ENCODE assay signal across 18 cellular contexts in genomic region chr5:68444048-68444447, GRCh38.
DNase-seq lines count a peak whose midpoint lies in the region; ATAC-seq and TF ChIP-seq lines count a peak whose summit lies in the region.
"Had no signal": no experiment of that assay in that cellular context is flagged by ENCODE, and none has a peak within 500 bp of the region (broad histone marks: within the 10 kb centered on the region; RNA-seq: fewer than 3 reads in every experiment).

No MANE protein-coding gene starts in this region.

- no peaks in the 10 kb centered on the region for H3K9me3 ChIP-seq in adipocyte (ENCODE audit: control insufficient read depth, low read length)
- no peaks in the 10 kb centered on the region for H3K9me3 ChIP-seq in mucosa of stomach (ENCODE audit: control insufficient read depth, low read length)
- H3K9me3 ChIP-seq: BE2C, HAP-1, SJCRH30 had no signal

- no peak for DNase-seq in adipocyte (ENCODE audit: low read depth)
- DNase-seq in epithelial cell of esophagus (ENCODE audit: low read depth): peak; percentile 56
- no peak for DNase-seq in NCI-H446 treated with DMSO at 0.1 percent for 48 hours (lab: John Stamatoyannopoulos, UW)
- DNase-seq in NCI-H226: no peak
- DNase-seq in LoVo (ENCODE audit: low spot score): no peak
- DNase-seq: BE2C; CD4-positive, alpha-beta memory T cell; DMS79; IMR-90; Kasumi-1; NCI-H1417; NCI-H1930; NCI-H446; OCI-M1; SJCRH30 had no signal

- no peak for ATAC-seq in GM21447 (IDR thresholded peaks at IDR 0.05; ENCODE audit: unreplicated experiment)

- no peak for TF ChIP-seq CTCF in epithelial cell of esophagus (IDR thresholded peaks at IDR 0.05; ENCODE audit: insufficient read depth, low read depth, low read length, missing control alignments)

- H3K4me1 ChIP-seq in adipocyte (ENCODE audit: control insufficient read depth, insufficient read depth, low read length) (peaks cover 58% of the 10 kb centered on the region), mucosa of stomach (ENCODE audit: control insufficient read depth, insufficient read depth, low read length) (peaks cover 12% of the 10 kb centered on the region)
- H3K4me1 ChIP-seq: HAP-1 had no signal

- H3K4me3 ChIP-seq in adipocyte (ENCODE audit: low read length): peak overlapping the region; percentile 66
- no peak overlapping the region for H3K4me3 ChIP-seq in epithelial cell of esophagus (ENCODE audit: low read length)
- peak overlapping the region; percentile 5 for H3K4me3 ChIP-seq in mucosa of stomach (ENCODE audit: low read length)
- H3K4me3 ChIP-seq: HAP-1, SJCRH30 had no signal

- H3K27me3 ChIP-seq in adipocyte (replicated peaks; ENCODE audit: control insufficient read depth, insufficient read depth, low read length) (no peaks in the 10 kb centered on the region), mucosa of stomach (ENCODE audit: control insufficient read depth, insufficient read depth, low read length) (no peaks in the 10 kb centered on the region)
- H3K27me3 ChIP-seq: BE2C, SJCRH30 had no signal

- no peaks in the 10 kb centered on the region for H3K36me3 ChIP-seq in adipocyte (ENCODE audit: control insufficient read depth, insufficient read depth, low read length, severe bottlenecking)
- no peaks in the 10 kb centered on the region for H3K36me3 ChIP-seq in mucosa of stomach (ENCODE audit: control insufficient read depth, insufficient read depth, low read length)
- H3K36me3 ChIP-seq: BE2C, HAP-1, SJCRH30 had no signal

- peak overlapping the region; percentile 62 for H3K9ac ChIP-seq in adipocyte (ENCODE audit: low read length)
- H3K9ac ChIP-seq in mucosa of stomach (ENCODE audit: low read length): no peak overlapping the region
